1 cellular context compared by ENCODE assay signal in the genomic region with DNA sequence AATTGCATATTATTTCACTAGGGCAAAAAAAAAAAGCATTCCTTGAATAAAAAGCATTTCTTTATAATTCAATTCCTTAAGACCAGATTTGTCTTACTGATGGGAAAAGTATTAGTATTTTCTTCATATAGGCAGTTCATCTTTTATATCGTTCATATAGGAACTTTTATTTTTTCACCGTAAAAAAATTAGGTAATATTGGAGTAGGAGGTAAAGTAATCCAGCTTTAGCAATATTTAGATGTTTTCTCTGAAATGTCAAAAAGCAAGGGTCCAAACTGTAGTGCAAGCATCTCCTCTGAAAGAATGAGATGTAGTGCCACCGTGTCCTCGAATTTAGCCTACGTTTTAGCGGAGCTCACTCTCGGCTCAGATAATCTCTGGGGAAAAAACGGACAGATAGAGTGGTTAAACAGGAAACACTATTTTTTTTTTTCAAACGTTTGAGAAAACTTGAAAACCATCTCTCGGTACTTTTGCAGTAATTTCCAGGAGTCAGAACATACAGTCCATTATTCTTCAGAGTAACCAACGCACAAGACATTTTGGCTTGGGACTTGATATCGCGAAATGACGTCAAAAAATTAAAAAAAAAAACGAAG.
A peak's percentile ranks its signal among the peaks of the same experiment; 100 is the strongest.
TF ChIP-seq lines count a peak whose summit lies in the region.

No MANE protein-coding gene starts in this region.

TF ChIP-seq in A549, 52 proteins besides CTCF, POLR2A, EP300 and RAD21:
- TF ChIP-seq CBX8 (IDR thresholded peaks at IDR 0.05) (peak; percentile 77; the same call in 1 of the 2 replicates), RNF2 (IDR thresholded peaks at IDR 0.05; ENCODE audit: borderline replicate concordance, low read depth) (0 out of 2 replicates have a peak, but pooled peaks have one; percentile 73), GATA3 (IDR thresholded peaks at IDR 0.05; ENCODE audit: borderline replicate concordance) (0 out of 2 replicates have a peak, but pooled peaks have one; percentile 10), RCOR1 (IDR thresholded peaks at IDR 0.05; ENCODE audit: low read depth, low read length) (no peak), HOXB5 (CRISPR knock-in tag; IDR thresholded peaks at IDR 0.05) (no peak), ESRRA (IDR thresholded peaks at IDR 0.05; ENCODE audit: borderline replicate concordance, low read length) (no peak)
- TF ChIP-seq, protein P1, sequence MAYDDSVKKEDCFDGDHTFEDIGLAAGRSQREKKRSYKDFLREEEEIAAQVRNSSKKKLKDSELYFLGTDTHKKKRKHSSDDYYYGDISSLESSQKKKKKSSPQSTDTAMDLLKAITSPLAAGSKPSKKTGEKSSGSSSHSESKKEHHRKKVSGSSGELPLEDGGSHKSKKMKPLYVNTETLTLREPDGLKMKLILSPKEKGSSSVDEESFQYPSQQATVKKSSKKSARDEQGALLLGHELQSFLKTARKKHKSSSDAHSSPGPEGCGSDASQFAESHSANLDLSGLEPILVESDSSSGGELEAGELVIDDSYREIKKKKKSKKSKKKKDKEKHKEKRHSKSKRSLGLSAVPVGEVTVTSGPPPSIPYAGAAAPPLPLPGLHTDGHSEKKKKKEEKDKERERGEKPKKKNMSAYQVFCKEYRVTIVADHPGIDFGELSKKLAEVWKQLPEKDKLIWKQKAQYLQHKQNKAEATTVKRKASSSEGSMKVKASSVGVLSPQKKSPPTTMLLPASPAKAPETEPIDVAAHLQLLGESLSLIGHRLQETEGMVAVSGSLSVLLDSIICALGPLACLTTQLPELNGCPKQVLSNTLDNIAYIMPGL (CRISPR knock-in tag; IDR thresholded peaks at IDR 0.05; ENCODE audit: borderline replicate concordance) = no peak
